ENCODE assay signal across 8 cellular contexts in the genomic region with DNA sequence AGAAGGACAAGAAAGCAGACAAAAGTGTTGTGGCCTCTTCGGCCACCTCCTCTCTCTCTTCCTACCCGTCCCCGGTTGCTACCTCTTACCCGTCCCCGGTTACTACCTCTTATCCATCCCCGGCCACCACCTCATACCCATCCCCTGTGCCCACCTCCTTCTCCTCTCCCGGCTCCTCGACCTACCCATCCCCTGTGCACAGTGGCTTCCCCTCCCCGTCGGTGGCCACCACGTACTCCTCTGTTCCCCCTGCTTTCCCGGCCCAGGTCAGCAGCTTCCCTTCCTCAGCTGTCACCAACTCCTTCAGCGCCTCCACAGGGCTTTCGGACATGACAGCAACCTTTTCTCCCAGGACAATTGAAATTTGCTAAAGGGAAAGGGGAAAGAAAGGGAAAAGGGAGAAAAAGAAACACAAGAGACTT. TPM values are rescaled to one million over a fixed set of nuclear protein-coding genes. Genes with fewer than 3 reads are reported as not detected.
DNase-seq lines count a peak whose midpoint lies in the region; ATAC-seq and TF ChIP-seq lines count a peak whose summit lies in the region.

No MANE protein-coding gene starts in this region.

- peaks cover 10% of the 10 kb centered on the region for H3K36me3 Mint-ChIP-seq in T-helper 2 cell treated with Interferon-gamma antibody and Interleukin-4, amounts not matched to agents 5 μg/mL and 100 μg/mL, for 36 hours (ENCODE audit: low read depth)
- H3K36me3 Mint-ChIP-seq in activated CD8-positive, alpha-beta T cell treated with anti-CD3 and anti-CD28 coated beads for 36 hours (ENCODE audit: low read depth): peaks cover 28% of the 10 kb centered on the region
- H3K36me3 Mint-ChIP-seq in glutamatergic neuron (ENCODE audit: unreplicated experiment): peaks cover 5% of the 10 kb centered on the region

- H3K4me1 Mint-ChIP-seq in T-helper 2 cell treated with Interferon-gamma antibody and Interleukin-4, amounts not matched to agents 5 μg/mL and 100 μg/mL, for 36 hours (ENCODE audit: low read depth): peaks cover 12% of the 10 kb centered on the region
- peaks cover 23% of the 10 kb centered on the region for H3K4me1 Mint-ChIP-seq in activated CD8-positive, alpha-beta T cell treated with anti-CD3 and anti-CD28 coated beads for 36 hours (ENCODE audit: low read depth)
- H3K4me1 Mint-ChIP-seq in glutamatergic neuron (ENCODE audit: low read depth, unreplicated experiment): no peaks in the 10 kb centered on the region

- CTCF ChIA-PET in activated CD8-positive, alpha-beta T cell treated with anti-CD3 and anti-CD28 coated beads for 36 hours (lab: Charles Lee): interaction anchor here (7.1 kb wide), 1 partner anchor 36 kb away, joined by 44 read pairs; no protein-coding TSS in a partner anchor

- no peak for DNase-seq in T-helper 2 cell treated with Interferon-gamma antibody and Interleukin-4, amounts not matched to agents 5 μg/mL and 100 μg/mL, for 36 hours (ENCODE audit: low spot score)
- DNase-seq in T-helper 2 cell (no peak), glutamatergic neuron (no peak), NCI-H2196 (lab: John Stamatoyannopoulos, UW; ENCODE audit: unreplicated experiment) (no peak), putamen (ENCODE audit: low spot score) (no peak)
- DNase-seq in activated CD8-positive, alpha-beta T cell treated with anti-CD3 and anti-CD28 coated beads for 36 hours: no peak
- DNase-seq in stimulated activated CD8-positive, alpha-beta memory T cell treated with anti-CD3 and anti-CD28 coated beads, Interleukin-15, amount 100 ng/mL, for 1 hour (ENCODE audit: low read depth): peak; percentile 36
- no peak for DNase-seq in activated CD4-positive, CD25-positive, alpha-beta regulatory T cell treated with anti-CD3 and anti-CD28 coated beads, Interleukin-2, amount 50 U/mL, for 72 hours

- H3K27me3 Mint-ChIP-seq in T-helper 2 cell treated with Interferon-gamma antibody and Interleukin-4, amounts not matched to agents 5 μg/mL and 100 μg/mL, for 36 hours (ENCODE audit: low read depth): peaks cover 15% of the 10 kb centered on the region
- H3K27me3 Mint-ChIP-seq in activated CD8-positive, alpha-beta T cell treated with anti-CD3 and anti-CD28 coated beads for 36 hours: no peaks in the 10 kb centered on the region
- peaks cover 15% of the 10 kb centered on the region for H3K27me3 Mint-ChIP-seq in glutamatergic neuron (ENCODE audit: unreplicated experiment)

- intact Hi-C loops in activated CD8-positive, alpha-beta T cell treated with anti-CD3 and anti-CD28 coated beads for 36 hours (cut with micrococcal nuclease): loop anchor here (5.0 kb wide), 1 partner anchor 35 kb away; no protein-coding TSS in a partner anchor

- no peak for TF ChIP-seq CTCF in activated CD8-positive, alpha-beta T cell treated with anti-CD3 and anti-CD28 coated beads for 36 hours (IDR thresholded peaks at IDR 0.05)
- TF ChIP-seq CTCF in glutamatergic neuron (IDR thresholded peaks at IDR 0.05; ENCODE audit: partially characterized antibody, unreplicated experiment): no peak

- H3K4me3 Mint-ChIP-seq in T-helper 2 cell treated with Interferon-gamma antibody and Interleukin-4, amounts not matched to agents 5 μg/mL and 100 μg/mL, for 36 hours: peak overlapping the region; percentile 87
- peak overlapping the region; percentile 82 for H3K4me3 Mint-ChIP-seq in activated CD8-positive, alpha-beta T cell treated with anti-CD3 and anti-CD28 coated beads for 36 hours
- peak overlapping the region; percentile 18 for H3K4me3 Mint-ChIP-seq in glutamatergic neuron (ENCODE audit: unreplicated experiment)

- ATAC-seq in activated CD8-positive, alpha-beta T cell treated with anti-CD3 and anti-CD28 coated beads for 36 hours: no peak

- H3K9me3 Mint-ChIP-seq in T-helper 2 cell treated with Interferon-gamma antibody and Interleukin-4, amounts not matched to agents 5 μg/mL and 100 μg/mL, for 36 hours: no peaks in the 10 kb centered on the region
- H3K9me3 Mint-ChIP-seq in activated CD8-positive, alpha-beta T cell treated with anti-CD3 and anti-CD28 coated beads for 36 hours: no peaks in the 10 kb centered on the region
- peaks cover 5% of the 10 kb centered on the region for H3K9me3 Mint-ChIP-seq in glutamatergic neuron (ENCODE audit: unreplicated experiment)

- H3K27ac Mint-ChIP-seq in T-helper 2 cell treated with Interferon-gamma antibody and Interleukin-4, amounts not matched to agents 5 μg/mL and 100 μg/mL, for 36 hours: no peak overlapping the region
- no peak overlapping the region for H3K27ac Mint-ChIP-seq in activated CD8-positive, alpha-beta T cell treated with anti-CD3 and anti-CD28 coated beads for 36 hours
- peak overlapping the region; percentile 11 for H3K27ac Mint-ChIP-seq in glutamatergic neuron (ENCODE audit: unreplicated experiment)

- POLR2A ChIA-PET in activated CD8-positive, alpha-beta T cell treated with anti-CD3 and anti-CD28 coated beads for 36 hours (lab: Charles Lee): interaction anchor here (0.5 to 1.0 kb wide), 3 partner anchors 15 to 187 kb away, joined by 3 read pairs; a partner anchor contains a TSS

RNA-seq across cellular contexts. Expression of a gene that starts 2.4 kb away (rescaled TPM):
- total RNA-seq in activated CD8-positive, alpha-beta T cell treated with anti-CD3 and anti-CD28 coated beads for 36 hours: 10 to 100 TPM; 46.0 to 46.4 TPM
- total RNA-seq in glutamatergic neuron (ENCODE audit: unreplicated experiment): 1.3 TPM

RNA-seq across cellular contexts. Expression of a gene that starts 28.9 kb away (rescaled TPM):
- total RNA-seq in activated CD8-positive, alpha-beta T cell treated with anti-CD3 and anti-CD28 coated beads for 36 hours: 1 to 10 TPM; 2.9 to 3.1 TPM
- 232 TPM for total RNA-seq in glutamatergic neuron (ENCODE audit: unreplicated experiment)

Comparison
In these comparisons a context has a peak if more than half of its experiments do, and no peak if none do; other contexts are left out.
1. H3K4me3 Mint-ChIP-seq: peak in every context shown above with its lines; median percentile 87 in T-helper 2 cell treated with Interferon-gamma antibody and Interleukin-4, amounts not matched to agents 5 μg/mL and 100 μg/mL, for 36 hours; 82 in activated CD8-positive, alpha-beta T cell treated with anti-CD3 and anti-CD28 coated beads for 36 hours; 18 in glutamatergic neuron.
2. RNA of a gene that starts 2.4 kb away (total RNA-seq): 46.0 to 46.4 TPM in activated CD8-positive, alpha-beta T cell treated with anti-CD3 and anti-CD28 coated beads for 36 hours; 1.3 TPM in glutamatergic neuron (single experiment); every median in the first group is over 10 times any median in the second.
3. RNA of a gene that starts 28.9 kb away (total RNA-seq): 232 TPM in glutamatergic neuron (single experiment); 2.9 to 3.1 TPM in activated CD8-positive, alpha-beta T cell treated with anti-CD3 and anti-CD28 coated beads for 36 hours; every median in the first group is over 10 times any median in the second.